In the genomic region with DNA sequence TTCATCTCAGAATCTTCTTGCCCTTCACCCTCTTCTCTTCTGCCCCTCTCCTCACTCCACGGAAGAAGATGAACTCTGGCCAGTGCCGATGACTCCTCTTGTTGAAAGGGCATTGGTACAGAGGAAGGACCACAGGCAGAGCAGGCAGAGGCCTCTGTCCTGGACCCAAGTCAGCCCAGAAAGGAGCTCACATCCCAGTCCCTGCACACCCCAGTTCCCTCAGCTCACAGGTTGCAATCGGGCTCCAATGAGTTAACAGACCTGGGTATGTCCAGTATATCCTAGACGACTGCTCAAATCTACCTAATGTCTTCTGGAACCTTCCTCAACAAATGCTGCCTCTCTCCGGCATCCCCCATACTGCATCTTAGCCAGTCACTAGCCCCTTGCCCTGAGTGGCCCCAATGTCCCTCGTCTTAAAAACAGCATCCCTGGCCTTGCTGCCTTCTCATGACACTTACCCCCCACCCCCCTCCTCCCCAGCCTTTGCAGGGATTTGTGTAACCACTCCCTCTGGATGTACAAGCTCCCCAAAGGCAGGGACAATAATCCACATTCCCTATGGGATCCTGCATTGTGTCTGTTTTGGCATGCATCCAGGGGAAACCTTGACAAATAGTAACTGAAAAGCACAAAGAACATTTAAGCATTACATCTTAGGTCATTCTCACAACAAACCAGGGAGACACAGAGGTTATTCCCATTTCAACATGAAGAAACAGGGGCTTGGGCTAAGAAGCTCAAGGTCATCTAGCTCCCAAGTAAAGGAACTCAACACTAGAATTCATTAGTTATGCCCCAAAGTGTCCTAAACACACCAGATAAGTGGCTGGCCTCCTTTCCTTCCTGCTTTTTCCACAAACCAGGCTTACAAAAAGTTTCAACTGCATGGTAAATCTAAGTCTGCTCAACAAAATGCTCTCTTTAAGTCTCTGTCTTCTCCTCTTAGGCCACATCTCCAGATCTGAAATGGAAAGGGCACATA, we compare ENCODE assay signal across 13 cellular contexts. TPM values are rescaled to one million over a fixed set of nuclear protein-coding genes. Genes with fewer than 3 reads are reported as not detected.
DNase-seq lines count a peak whose midpoint lies in the region; ATAC-seq and TF ChIP-seq lines count a peak whose summit lies in the region.
"Had no signal": no experiment of that assay in that cellular context is flagged by ENCODE, and none has a peak within 500 bp of the region (broad histone marks: within the 10 kb centered on the region; RNA-seq: fewer than 3 reads in every experiment).

No MANE protein-coding gene starts in this region.

- H3K4me3 ChIP-seq in fibroblast of the aortic adventitia (ENCODE audit: low read depth, low read length) (peak overlapping the region; percentile 26), sigmoid colon (no peak overlapping the region)
- H3K4me3 ChIP-seq: right lobe of liver had no signal

- H3K27ac Mint-ChIP-seq in WTC11 = peak overlapping the region; percentile 47

- CTCF ChIA-PET in WTC11 (lab: Charles Lee) = interaction anchor here (1.2 to 2.0 kb wide), 3 partner anchors 10 to 141 kb away, joined by 3 to 8 read pairs (median 3); no protein-coding TSS in a partner anchor

- no peak for TF ChIP-seq EP300 in sigmoid colon (IDR thresholded peaks at IDR 0.05)

- DNase-seq in left ventricle myocardium superior = no peak
- no peak for DNase-seq in Right ventricle myocardium inferior (ENCODE audit: missing footprints)
- DNase-seq in WTC11 (ENCODE audit: low spot score) = no peak
- peak; percentile 45 for DNase-seq in fibroblast of the aortic adventitia (ENCODE audit: low read depth)
- DNase-seq in SKM-1 (lab: John Stamatoyannopoulos, UW; ENCODE audit: unreplicated experiment) = no peak
- no peak for DNase-seq in sigmoid colon
- no peak for DNase-seq in stimulated activated CD4-positive, alpha-beta T cell treated with anti-CD3 and anti-CD28 coated beads, Interleukin-15, amount 100 ng/mL, for 24 hours
- DNase-seq: activated gamma-delta T cell, DMS53, NCI-H2171 treated with DMSO at 0.1 percent for 48 hours had no signal

- peaks cover 72% of the 10 kb centered on the region for H3K4me1 Mint-ChIP-seq in WTC11

- no peak for TF ChIP-seq CTCF in WTC11 (IDR thresholded peaks at IDR 0.05)
- no peak for TF ChIP-seq CTCF in fibroblast of the aortic adventitia (IDR thresholded peaks at IDR 0.05; ENCODE audit: insufficient read depth, low read length)
- no peak for TF ChIP-seq CTCF in sigmoid colon (IDR thresholded peaks at IDR 0.05)

- H3K9me3 Mint-ChIP-seq in WTC11 = no peaks in the 10 kb centered on the region

- H3K36me3 ChIP-seq in sigmoid colon = no peaks in the 10 kb centered on the region
- H3K36me3 ChIP-seq: right lobe of liver had no signal

- WGBS in sigmoid colon, 2 donors = 81 to 86% methylated on average over 6 of the region's 6 CpGs

- H3K27ac ChIP-seq in sigmoid colon = peak overlapping the region in 2 of 4 donors; percentile 29 to 51
- H3K27ac ChIP-seq: epithelial cell of prostate, right lobe of liver had no signal

- intact Hi-C loops in left ventricle myocardium superior (cut with micrococcal nuclease) (loop anchor here (10.0 kb wide), 1 partner anchor 48 kb away; a partner anchor contains a TSS), Right ventricle myocardium inferior (cut with DNase I) (loop anchor here (5.0 kb wide), 1 partner anchor 46 kb away; a partner anchor contains a TSS), sigmoid colon (cut with DNase I) (no loop called here)

- H3K27me3 Mint-ChIP-seq in WTC11 (ENCODE audit: low read depth) = no peaks in the 10 kb centered on the region

- peak; percentile 16 for ATAC-seq in left ventricle myocardium superior
- no peak for ATAC-seq in Right ventricle myocardium inferior
- no peak for ATAC-seq in WTC11
- ATAC-seq in GM18502 (IDR thresholded peaks at IDR 0.05; ENCODE audit: poor library complexity, unreplicated experiment) = no peak

- TF ChIP-seq POLR2A in sigmoid colon (IDR thresholded peaks at IDR 0.05) = no peak

- H3K27me3 ChIP-seq in sigmoid colon = no peaks in the 10 kb centered on the region
- H3K27me3 ChIP-seq: right lobe of liver had no signal

- H3K4me1 ChIP-seq in sigmoid colon = peaks cover 0 to 11% (median 5%) of the 10 kb centered on the region in 4 donors
- H3K4me1 ChIP-seq: right lobe of liver had no signal

- POLR2A ChIA-PET in WTC11 (lab: Charles Lee) = interaction anchor here (0.7 kb wide), 1 partner anchor 21 kb away, joined by 3 read pairs; no protein-coding TSS in a partner anchor

- no peaks in the 10 kb centered on the region for H3K9me3 ChIP-seq in sigmoid colon
- H3K9me3 ChIP-seq: right lobe of liver had no signal

- no peak overlapping the region for H3K4me3 Mint-ChIP-seq in WTC11

- no peaks in the 10 kb centered on the region for H3K36me3 Mint-ChIP-seq in WTC11

TF ChIP-seq in WTC11, 78 proteins besides CTCF, POLR2A, EP300 and RAD21 (continues in another document):
- TF ChIP-seq, protein P1, sequence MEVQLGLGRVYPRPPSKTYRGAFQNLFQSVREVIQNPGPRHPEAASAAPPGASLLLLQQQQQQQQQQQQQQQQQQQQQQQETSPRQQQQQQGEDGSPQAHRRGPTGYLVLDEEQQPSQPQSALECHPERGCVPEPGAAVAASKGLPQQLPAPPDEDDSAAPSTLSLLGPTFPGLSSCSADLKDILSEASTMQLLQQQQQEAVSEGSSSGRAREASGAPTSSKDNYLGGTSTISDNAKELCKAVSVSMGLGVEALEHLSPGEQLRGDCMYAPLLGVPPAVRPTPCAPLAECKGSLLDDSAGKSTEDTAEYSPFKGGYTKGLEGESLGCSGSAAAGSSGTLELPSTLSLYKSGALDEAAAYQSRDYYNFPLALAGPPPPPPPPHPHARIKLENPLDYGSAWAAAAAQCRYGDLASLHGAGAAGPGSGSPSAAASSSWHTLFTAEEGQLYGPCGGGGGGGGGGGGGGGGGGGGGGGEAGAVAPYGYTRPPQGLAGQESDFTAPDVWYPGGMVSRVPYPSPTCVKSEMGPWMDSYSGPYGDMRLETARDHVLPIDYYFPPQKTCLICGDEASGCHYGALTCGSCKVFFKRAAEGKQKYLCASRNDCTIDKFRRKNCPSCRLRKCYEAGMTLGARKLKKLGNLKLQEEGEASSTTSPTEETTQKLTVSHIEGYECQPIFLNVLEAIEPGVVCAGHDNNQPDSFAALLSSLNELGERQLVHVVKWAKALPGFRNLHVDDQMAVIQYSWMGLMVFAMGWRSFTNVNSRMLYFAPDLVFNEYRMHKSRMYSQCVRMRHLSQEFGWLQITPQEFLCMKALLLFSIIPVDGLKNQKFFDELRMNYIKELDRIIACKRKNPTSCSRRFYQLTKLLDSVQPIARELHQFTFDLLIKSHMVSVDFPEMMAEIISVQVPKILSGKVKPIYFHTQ (CRISPR knock-in tag; IDR thresholded peaks at IDR 0.05) = no peak
- TF ChIP-seq, protein P2, sequence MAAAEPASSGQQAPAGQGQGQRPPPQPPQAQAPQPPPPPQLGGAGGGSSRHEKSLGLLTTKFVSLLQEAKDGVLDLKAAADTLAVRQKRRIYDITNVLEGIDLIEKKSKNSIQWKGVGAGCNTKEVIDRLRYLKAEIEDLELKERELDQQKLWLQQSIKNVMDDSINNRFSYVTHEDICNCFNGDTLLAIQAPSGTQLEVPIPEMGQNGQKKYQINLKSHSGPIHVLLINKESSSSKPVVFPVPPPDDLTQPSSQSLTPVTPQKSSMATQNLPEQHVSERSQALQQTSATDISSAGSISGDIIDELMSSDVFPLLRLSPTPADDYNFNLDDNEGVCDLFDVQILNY (CRISPR knock-in tag; IDR thresholded peaks at IDR 0.05) = no peak
- TF ChIP-seq ZNF423 (CRISPR knock-in tag; IDR thresholded peaks at IDR 0.05) (no peak), NFATC4 (CRISPR knock-in tag; IDR thresholded peaks at IDR 0.05) (no peak), MXD4 (CRISPR knock-in tag; IDR thresholded peaks at IDR 0.05; ENCODE audit: borderline replicate concordance) (no peak), SOX15 (CRISPR knock-in tag; IDR thresholded peaks at IDR 0.05) (no peak), ZNF263 (CRISPR knock-in tag; IDR thresholded peaks at IDR 0.05; ENCODE audit: low read depth) (no peak), CREM (CRISPR knock-in tag; IDR thresholded peaks at IDR 0.05) (no peak), GABPB1 (CRISPR knock-in tag; IDR thresholded peaks at IDR 0.05) (no peak), TP53 (CRISPR knock-in tag; IDR thresholded peaks at IDR 0.05) (no peak)
- TF ChIP-seq, protein P3, sequence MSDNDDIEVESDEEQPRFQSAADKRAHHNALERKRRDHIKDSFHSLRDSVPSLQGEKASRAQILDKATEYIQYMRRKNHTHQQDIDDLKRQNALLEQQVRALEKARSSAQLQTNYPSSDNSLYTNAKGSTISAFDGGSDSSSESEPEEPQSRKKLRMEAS (CRISPR knock-in tag; IDR thresholded peaks at IDR 0.05) = no peak
- TF ChIP-seq, protein P4, sequence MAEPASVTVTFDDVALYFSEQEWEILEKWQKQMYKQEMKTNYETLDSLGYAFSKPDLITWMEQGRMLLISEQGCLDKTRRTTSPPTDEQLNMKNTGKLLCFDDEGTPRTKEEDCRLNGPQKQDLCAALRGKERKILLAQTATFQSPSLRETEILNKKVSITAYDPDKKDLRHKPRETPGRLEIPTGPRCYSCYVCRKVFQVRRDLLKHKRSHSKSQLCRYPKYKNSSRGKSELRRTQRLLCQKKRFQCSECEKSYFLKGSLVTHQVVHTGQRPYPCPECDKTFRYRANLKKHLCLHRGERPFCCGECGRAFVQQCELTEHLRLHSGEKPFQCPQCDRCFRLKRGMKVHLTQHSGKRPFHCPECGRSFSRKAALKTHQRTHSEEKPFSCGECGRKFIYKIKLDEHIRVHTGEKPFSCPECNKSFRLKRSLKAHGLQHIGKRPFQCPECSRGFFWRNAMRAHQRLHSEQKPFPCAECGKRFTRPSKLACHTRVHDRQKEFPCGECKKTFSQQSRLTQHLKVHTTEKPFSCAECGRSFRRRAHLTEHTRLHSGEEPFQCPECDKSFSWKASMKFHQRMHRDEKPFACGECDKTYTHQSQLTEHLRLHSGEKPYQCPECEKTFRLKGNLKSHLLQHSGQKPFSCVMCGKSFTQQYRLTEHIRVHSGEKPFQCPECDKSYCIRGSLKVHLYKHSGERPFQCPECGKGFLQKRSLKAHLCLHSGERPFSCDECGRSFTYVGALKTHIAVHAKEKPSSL (CRISPR knock-in tag; conservative IDR thresholded peaks at IDR 0.05) = no peak

RNA-seq across cellular contexts. Expression of a gene that starts 45.1 kb away (rescaled TPM):
- total RNA-seq in left ventricle myocardium superior (1.8 TPM), Right ventricle myocardium inferior (1.7 TPM), WTC11 (2021) (22.3 to 24.3 TPM (median 23.9 TPM) in 3 replicates), fibroblast of the aortic adventitia (ENCODE audit: low replicate concordance) (4.8 and 12.0 TPM in 2 replicates), sigmoid colon (10 to 100 TPM in 1 of 4 donors, 1 to 10 TPM in 3; 4.6 to 10.5 (median 5.9) TPM)
- 1 to 10 TPM in 2 of 3 donors, under 1 TPM in 1; 0.46 to 4.0 (median 1.2) TPM for polyA plus RNA-seq in sigmoid colon
